ENCODE assay signal across 13 cellular contexts in genomic region chr7:158778476-158778875, GRCh38. TPM values are rescaled to one million over a fixed set of nuclear protein-coding genes. Genes with fewer than 3 reads are reported as not detected.
A peak's percentile ranks its signal among the peaks of the same experiment; 100 is the strongest.
DNase-seq lines count a peak whose midpoint lies in the region; TF ChIP-seq lines count a peak whose summit lies in the region.
"Had no signal": no experiment of that assay in that cellular context is flagged by ENCODE, and none has a peak within 500 bp of the region (broad histone marks: within the 10 kb centered on the region; RNA-seq: fewer than 3 reads in every experiment).

No MANE protein-coding gene starts in this region.

- no peaks in the 10 kb centered on the region for H3K36me3 ChIP-seq in neural progenitor cell

- intact Hi-C loops in activated T-helper 2 cell treated with anti-CD3 and anti-CD28 coated beads, Interferon-gamma antibody, Interleukin-2, Interleukin-4, amounts not matched to agents 10 μg/mL and 5 μg/mL and 100 μg/mL, durations not matched to agents 14 hours and 24 hours and 36 hours (cut with micrococcal nuclease), result loop anchor here (5.0 kb wide), 2 partner anchors 44 to 199 kb away; no protein-coding TSS in a partner anchor

- no peaks in the 10 kb centered on the region for H3K4me1 ChIP-seq in neural progenitor cell

- no peaks in the 10 kb centered on the region for H3K27me3 ChIP-seq in neural progenitor cell
- H3K27me3 ChIP-seq: gastrocnemius medialis, SJCRH30 had no signal

- H3F3A ChIP-seq in neural progenitor cell (ENCODE audit: low read depth), result peaks cover 13% of the 10 kb centered on the region

- H3K4me1 Mint-ChIP-seq in activated T-helper 2 cell treated with anti-CD3 and anti-CD28 coated beads, Interferon-gamma antibody, Interleukin-2, Interleukin-4, amounts not matched to agents 10 μg/mL and 5 μg/mL and 100 μg/mL, durations not matched to agents 14 hours and 24 hours and 36 hours (ENCODE audit: low read depth), result peaks cover 46% of the 10 kb centered on the region
- no peaks in the 10 kb centered on the region for H3K4me1 Mint-ChIP-seq in neural progenitor cell

- no peaks in the 10 kb centered on the region for H3K79me2 ChIP-seq in neural progenitor cell (ENCODE audit: low read depth)

- TF ChIP-seq CTCF in 22Rv1 (IDR thresholded peaks at IDR 0.05) (no peak), neural progenitor cell (IDR thresholded peaks at IDR 0.05) (no peak)

- peaks cover 56% of the 10 kb centered on the region for H3K36me3 Mint-ChIP-seq in activated T-helper 2 cell treated with anti-CD3 and anti-CD28 coated beads, Interferon-gamma antibody, Interleukin-2, Interleukin-4, amounts not matched to agents 10 μg/mL and 5 μg/mL and 100 μg/mL, durations not matched to agents 14 hours and 24 hours and 36 hours (ENCODE audit: low read depth)
- peaks cover 7% of the 10 kb centered on the region for H3K36me3 Mint-ChIP-seq in neural progenitor cell

- H2AFZ ChIP-seq in neural progenitor cell (replicated peaks), result no peak overlapping the region

- no peak overlapping the region for H3K4me3 Mint-ChIP-seq in activated T-helper 2 cell treated with anti-CD3 and anti-CD28 coated beads, Interferon-gamma antibody, Interleukin-2, Interleukin-4, amounts not matched to agents 10 μg/mL and 5 μg/mL and 100 μg/mL, durations not matched to agents 14 hours and 24 hours and 36 hours (ENCODE audit: low read depth)
- no peak overlapping the region for H3K4me3 Mint-ChIP-seq in neural progenitor cell

- no peak overlapping the region for H3K9ac ChIP-seq in neural progenitor cell

- peak overlapping the region; percentile 50 for H3K27ac Mint-ChIP-seq in activated T-helper 2 cell treated with anti-CD3 and anti-CD28 coated beads, Interferon-gamma antibody, Interleukin-2, Interleukin-4, amounts not matched to agents 10 μg/mL and 5 μg/mL and 100 μg/mL, durations not matched to agents 14 hours and 24 hours and 36 hours
- no peak overlapping the region for H3K27ac Mint-ChIP-seq in neural progenitor cell

- H3K9me3 ChIP-seq in neural progenitor cell (ENCODE audit: low read depth), result no peaks in the 10 kb centered on the region
- H3K9me3 ChIP-seq: gastrocnemius medialis had no signal

- H3K4me3 ChIP-seq in neural progenitor cell, result no peak overlapping the region
- H3K4me3 ChIP-seq: gastrocnemius medialis, SJCRH30 had no signal

- peak; percentile 48 for DNase-seq in Ammon's horn (ENCODE audit: low spot score)
- no peak for DNase-seq in activated T-helper 2 cell treated with anti-CD3 and anti-CD28 coated beads, Interferon-gamma antibody, Interleukin-2, Interleukin-4, amounts not matched to agents 10 μg/mL and 5 μg/mL and 100 μg/mL, durations not matched to agents 14 hours and 24 hours and 36 hours (ENCODE audit: low spot score)
- peak; percentile 38 for DNase-seq in hepatic stellate cell (ENCODE audit: low spot score)
- no peak for DNase-seq in NCI-H1436 treated with DMSO at 0.1 percent for 48 hours (lab: John Stamatoyannopoulos, UW)
- no peak for DNase-seq in neural progenitor cell (ENCODE audit: low spot score)
- no peak for DNase-seq in activated effector memory CD4-positive, alpha-beta T cell treated with anti-CD3 and anti-CD28 coated beads, Interleukin-2, amount 50 U/mL, for 16 hours
- DNase-seq in stimulated activated CD8-positive, alpha-beta memory T cell treated with anti-CD3 and anti-CD28 coated beads, Interleukin-4, amount 100 ng/mL, for 48 hours, result no peak
- DNase-seq: activated CD8-positive, alpha-beta memory T cell treated with anti-CD3 and anti-CD28 coated beads, Interleukin-2, amount 50 U/mL, for 48 hours; gastrocnemius medialis; NCI-H2227 treated with DMSO at 0.1 percent for 48 hours; SJCRH30 had no signal

- H4K20me1 ChIP-seq in neural progenitor cell (ENCODE audit: low read depth), result no peaks in the 10 kb centered on the region

- H3K27me3 Mint-ChIP-seq in activated T-helper 2 cell treated with anti-CD3 and anti-CD28 coated beads, Interferon-gamma antibody, Interleukin-2, Interleukin-4, amounts not matched to agents 10 μg/mL and 5 μg/mL and 100 μg/mL, durations not matched to agents 14 hours and 24 hours and 36 hours (ENCODE audit: low read depth), result no peaks in the 10 kb centered on the region
- peaks cover 2% of the 10 kb centered on the region for H3K27me3 Mint-ChIP-seq in neural progenitor cell (ENCODE audit: insufficient read depth, low read depth)
- H3K27me3 Mint-ChIP-seq: CD8-positive, alpha-beta memory T cell had no signal

- no peaks in the 10 kb centered on the region for H3K9me3 Mint-ChIP-seq in activated T-helper 2 cell treated with anti-CD3 and anti-CD28 coated beads, Interferon-gamma antibody, Interleukin-2, Interleukin-4, amounts not matched to agents 10 μg/mL and 5 μg/mL and 100 μg/mL, durations not matched to agents 14 hours and 24 hours and 36 hours
- H3K9me3 Mint-ChIP-seq in neural progenitor cell, result no peaks in the 10 kb centered on the region
- H3K9me3 Mint-ChIP-seq: CD8-positive, alpha-beta memory T cell had no signal

- H3K4me2 ChIP-seq in neural progenitor cell, result no peak overlapping the region

- H3K27ac ChIP-seq in 22Rv1 (peak overlapping the region; percentile 19; the same call in 1 of the 2 replicates), neural progenitor cell (no peak overlapping the region)
- H3K27ac ChIP-seq: SJCRH30 had no signal

RNA-seq across cellular contexts. Expression of gene ESYT2, which starts 50.8 kb away (rescaled TPM):
- 62.4 and 64.2 TPM in 2 replicates for total RNA-seq in activated T-helper 2 cell treated with anti-CD3 and anti-CD28 coated beads, Interferon-gamma antibody, Interleukin-2, Interleukin-4, amounts not matched to agents 10 μg/mL and 5 μg/mL and 100 μg/mL, durations not matched to agents 14 hours and 24 hours and 36 hours
- 33.4 and 39.3 TPM in 2 replicates for total RNA-seq in neural progenitor cell (ENCODE audit: low replicate concordance)

Comparison
In these comparisons a context has a peak if more than half of its experiments do, and no peak if none do; other contexts are left out.
1. DNase-seq: peak in Ammon's horn (single experiment) and hepatic stellate cell (single experiment); none in activated T-helper 2 cell treated with anti-CD3 and anti-CD28 coated beads, Interferon-gamma antibody, Interleukin-2, Interleukin-4, amounts not matched to agents 10 μg/mL and 5 μg/mL and 100 μg/mL, durations not matched to agents 14 hours and 24 hours and 36 hours (single experiment), NCI-H1436 treated with DMSO at 0.1 percent for 48 hours (single experiment), neural progenitor cell (single experiment), activated effector memory CD4-positive, alpha-beta T cell treated with anti-CD3 and anti-CD28 coated beads, Interleukin-2, amount 50 U/mL, for 16 hours (single experiment) and stimulated activated CD8-positive, alpha-beta memory T cell treated with anti-CD3 and anti-CD28 coated beads, Interleukin-4, amount 100 ng/mL, for 48 hours (single experiment).